Comparison of ENCODE assay signal across 14 cellular contexts in the genomic region with DNA sequence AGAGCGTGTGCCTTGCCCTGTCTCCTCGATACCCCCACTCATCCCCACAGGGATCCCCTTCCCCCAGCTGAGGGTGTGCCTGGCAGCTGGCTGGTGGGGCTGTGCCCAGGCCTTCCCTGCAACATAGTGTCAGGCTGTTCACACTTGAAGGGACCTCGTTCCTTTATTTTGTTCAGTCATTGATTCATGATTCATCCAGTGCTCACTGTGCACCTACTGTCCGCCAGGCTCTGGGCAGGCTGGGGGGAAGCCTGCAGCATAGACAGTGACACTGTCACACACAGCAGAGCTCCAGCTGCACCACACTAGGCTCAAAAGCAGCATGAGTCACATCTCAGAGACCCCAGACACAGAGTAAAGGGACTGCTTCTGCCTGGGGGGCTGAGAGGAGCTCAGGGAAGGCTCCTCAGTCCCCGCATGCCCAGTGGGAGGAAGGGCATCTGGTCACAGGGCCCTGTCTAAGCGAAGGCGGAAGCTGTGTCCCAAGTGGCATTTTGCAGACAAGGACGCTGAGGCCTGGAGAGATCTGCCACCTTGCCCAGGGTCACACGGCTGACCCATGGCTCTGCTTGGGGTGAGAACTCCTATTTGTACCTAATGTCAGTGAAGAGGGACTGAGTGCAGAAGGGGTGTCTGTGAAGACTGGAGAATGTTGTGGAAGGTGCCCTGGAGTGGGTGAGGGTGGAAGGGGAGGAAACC. TPM values are rescaled to one million over a fixed set of nuclear protein-coding genes. Genes with fewer than 3 reads are reported as not detected.
"Had no signal": no experiment of that assay in that cellular context is flagged by ENCODE, and none has a peak within 500 bp of the region (broad histone marks: within the 10 kb centered on the region; RNA-seq: fewer than 3 reads in every experiment).

No MANE protein-coding gene starts in this region.

- H3K4me2 ChIP-seq: hepatocyte, smooth muscle cell had no signal

- H3K4me1 ChIP-seq: body of pancreas, foreskin keratinocyte, right lobe of liver had no signal

- H3K27me3 ChIP-seq: body of pancreas, hepatocyte, ovary, right lobe of liver had no signal

- ATAC-seq: body of pancreas, foreskin keratinocyte had no signal

- H3K79me2 ChIP-seq: hepatocyte had no signal

- H3K9me3 Mint-ChIP-seq: activated naive CD8-positive, alpha-beta T cell treated with anti-CD3 and anti-CD28 coated beads, Interleukin-2, amount 10 ng/mL, durations not matched to agents 7 days and 5 days; activated T-helper 2 cell treated with anti-CD3 and anti-CD28 coated beads, Interferon-gamma antibody, Interleukin-2, Interleukin-4, amounts not matched to agents 10 μg/mL and 5 μg/mL and 100 μg/mL, durations not matched to agents 14 hours and 24 hours and 36 hours; stimulated activated naive B cell treated with anti-CD40 and anti-IgM and Interleukin-4, amounts not matched to agents 10 μg/mL and 1 μg/mL and 100 μg/mL, for 72 hours had no signal

- H3K27ac ChIP-seq: body of pancreas, foreskin keratinocyte, hepatocyte, left ventricle myocardium inferior, ovary, right lobe of liver had no signal

- H3K36me3 ChIP-seq: left ventricle myocardium inferior, ovary, right lobe of liver had no signal

- H3K9me3 ChIP-seq: body of pancreas, left ventricle myocardium inferior, ovary, right lobe of liver had no signal

- H3K27ac Mint-ChIP-seq: activated naive CD8-positive, alpha-beta T cell treated with anti-CD3 and anti-CD28 coated beads, Interleukin-2, amount 10 ng/mL, durations not matched to agents 7 days and 5 days; activated T-helper 2 cell treated with anti-CD3 and anti-CD28 coated beads, Interferon-gamma antibody, Interleukin-2, Interleukin-4, amounts not matched to agents 10 μg/mL and 5 μg/mL and 100 μg/mL, durations not matched to agents 14 hours and 24 hours and 36 hours; stimulated activated naive B cell treated with anti-CD40 and anti-IgM and Interleukin-4, amounts not matched to agents 10 μg/mL and 1 μg/mL and 100 μg/mL, for 72 hours had no signal

- DNase-seq: activated CD4-positive, CD25-positive, alpha-beta regulatory T cell treated with anti-CD3 and anti-CD28 coated beads, Interleukin-2, amount 50 U/mL, for 72 hours; activated naive CD4-positive, alpha-beta T cell treated with Interleukin-2 at 50 U/mL for 16 hours; activated naive CD8-positive, alpha-beta T cell treated with anti-CD3 and anti-CD28 coated beads, Interleukin-2, amount 10 ng/mL, durations not matched to agents 7 days and 5 days; body of pancreas; foreskin keratinocyte; left ventricle myocardium inferior; stimulated activated CD4-positive, alpha-beta T cell treated with anti-CD3 and anti-CD28 coated beads, Interleukin-4, amount 100 ng/mL, for 24 hours; stimulated activated naive B cell treated with anti-CD40 and anti-IgM and Interleukin-4, amounts not matched to agents 10 μg/mL and 1 μg/mL and 100 μg/mL, for 72 hours had no signal

- H3K4me1 Mint-ChIP-seq: activated naive CD8-positive, alpha-beta T cell treated with anti-CD3 and anti-CD28 coated beads, Interleukin-2, amount 10 ng/mL, durations not matched to agents 7 days and 5 days; stimulated activated naive B cell treated with anti-CD40 and anti-IgM and Interleukin-4, amounts not matched to agents 10 μg/mL and 1 μg/mL and 100 μg/mL, for 72 hours had no signal

- H3K36me3 Mint-ChIP-seq: activated naive CD8-positive, alpha-beta T cell treated with anti-CD3 and anti-CD28 coated beads, Interleukin-2, amount 10 ng/mL, durations not matched to agents 7 days and 5 days; stimulated activated naive B cell treated with anti-CD40 and anti-IgM and Interleukin-4, amounts not matched to agents 10 μg/mL and 1 μg/mL and 100 μg/mL, for 72 hours had no signal

- H3K27me3 Mint-ChIP-seq: activated naive CD8-positive, alpha-beta T cell treated with anti-CD3 and anti-CD28 coated beads, Interleukin-2, amount 10 ng/mL, durations not matched to agents 7 days and 5 days had no signal

- H3K4me3 Mint-ChIP-seq: activated naive CD8-positive, alpha-beta T cell treated with anti-CD3 and anti-CD28 coated beads, Interleukin-2, amount 10 ng/mL, durations not matched to agents 7 days and 5 days; stimulated activated naive B cell treated with anti-CD40 and anti-IgM and Interleukin-4, amounts not matched to agents 10 μg/mL and 1 μg/mL and 100 μg/mL, for 72 hours had no signal

- H3K4me3 ChIP-seq: body of pancreas, hepatocyte, left ventricle myocardium inferior, ovary, right lobe of liver, smooth muscle cell had no signal

- H2AFZ ChIP-seq: hepatocyte had no signal

- FAIRE-seq: keratinocyte had no signal

RNA-seq across cellular contexts. Expression of a gene that starts 27.9 kb away (rescaled TPM):
- polyA plus RNA-seq: foreskin keratinocyte had no signal
